Comparison of ENCODE assay signal across 1 cellular context in genomic region chr19:58002384-58003152, GRCh38.
TF ChIP-seq lines count a peak whose summit lies in the region.

ZNF606 (minus strand) TSS chr19:58002820; CDS start chr19:58001319, 1,501 bp downstream.

TF ChIP-seq in HepG2, 621 proteins besides CTCF, POLR2A, EP300 and RAD21 (continued from another document and continues in another):
- TF ChIP-seq PBX2 (CRISPR knock-in tag; IDR thresholded peaks at IDR 0.05), result no peak
- TF ChIP-seq SP5 (CRISPR knock-in tag; IDR thresholded peaks at IDR 0.05; ENCODE audit: borderline replicate concordance, low read depth), result no peak; the same call in 1 of the 2 replicates
- TF ChIP-seq GRHL1 (CRISPR knock-in tag; conservative IDR thresholded peaks at IDR 0.05), result no peak
- TF ChIP-seq MTA3 (CRISPR knock-in tag; IDR thresholded peaks at IDR 0.05), result no peak
- TF ChIP-seq PHF8 (CRISPR knock-in tag; IDR thresholded peaks at IDR 0.05), result peak; percentile 98
- TF ChIP-seq ZFAT (CRISPR knock-in tag; conservative IDR thresholded peaks at IDR 0.05), result 0 out of 2 replicates have a peak, but pooled peaks have one; percentile 26
- TF ChIP-seq ZZZ3 (CRISPR knock-in tag; IDR thresholded peaks at IDR 0.05; ENCODE audit: borderline replicate concordance), result no peak; the same call in 1 of the 2 replicates
- TF ChIP-seq ZNF737 (CRISPR knock-in tag; IDR thresholded peaks at IDR 0.05; ENCODE audit: borderline replicate concordance), result no peak
- peak; percentile 49; the same call in 1 of the 2 replicates for TF ChIP-seq FOXA3 (CRISPR knock-in tag; IDR thresholded peaks at IDR 0.05)
- TF ChIP-seq ZNF674 (CRISPR knock-in tag; IDR thresholded peaks at IDR 0.05; ENCODE audit: low read depth), result peak; percentile 89; the same call in 1 of the 2 replicates
- peak; percentile 78 for TF ChIP-seq ZSCAN31 (CRISPR knock-in tag; IDR thresholded peaks at IDR 0.05; ENCODE audit: low read depth)
- peak; percentile 79 for TF ChIP-seq ZNF335 (CRISPR knock-in tag; IDR thresholded peaks at IDR 0.05)
- TF ChIP-seq ZBTB20 (CRISPR knock-in tag; IDR thresholded peaks at IDR 0.05; ENCODE audit: borderline replicate concordance, low read depth), result peak; percentile 83; the same call in 1 of the 2 replicates
- no peak for TF ChIP-seq ZFP82 (CRISPR knock-in tag; IDR thresholded peaks at IDR 0.05; ENCODE audit: borderline replicate concordance)
- TF ChIP-seq ZC3H13 (CRISPR knock-in tag; IDR thresholded peaks at IDR 0.05), result peak; percentile 73; the same call in 1 of the 2 replicates
- no peak for TF ChIP-seq ZNF180 (CRISPR knock-in tag; IDR thresholded peaks at IDR 0.05; ENCODE audit: borderline replicate concordance, low read depth)
- TF ChIP-seq CBX1 (IDR thresholded peaks at IDR 0.05; ENCODE audit: low read depth), result no peak
- TF ChIP-seq CCDC6 (CRISPR knock-in tag; IDR thresholded peaks at IDR 0.05), result peak; percentile 57; the same call in 1 of the 2 replicates
- TF ChIP-seq ZNF670 (CRISPR knock-in tag; IDR thresholded peaks at IDR 0.05; ENCODE audit: borderline replicate concordance), result peak; percentile 85
- peak; percentile 90; the same call in 1 of the 2 replicates for TF ChIP-seq KAT7 (CRISPR knock-in tag; IDR thresholded peaks at IDR 0.05; ENCODE audit: borderline replicate concordance)
- no peak for TF ChIP-seq RFX5 (IDR thresholded peaks at IDR 0.05; ENCODE audit: low read depth, low read length)
- no peak; the same call in none of the 2 replicates for TF ChIP-seq ISL2 (CRISPR knock-in tag; IDR thresholded peaks at IDR 0.05)
- no peak for TF ChIP-seq KLF12 (CRISPR knock-in tag; IDR thresholded peaks at IDR 0.05; ENCODE audit: borderline replicate concordance)
- TF ChIP-seq ZHX2 (IDR thresholded peaks at IDR 0.05; ENCODE audit: low read depth), result peak; percentile 95
- peak; percentile 33 for TF ChIP-seq ZHX2 (CRISPR knock-in tag; IDR thresholded peaks at IDR 0.05; ENCODE audit: borderline replicate concordance)
- no peak for TF ChIP-seq ZNF577 (CRISPR knock-in tag; IDR thresholded peaks at IDR 0.05; ENCODE audit: borderline replicate concordance, low read depth)
- TF ChIP-seq ZNF749 (CRISPR knock-in tag; IDR thresholded peaks at IDR 0.05; ENCODE audit: borderline replicate concordance), result peak; percentile 20; the same call in 1 of the 2 replicates
- TF ChIP-seq MXI1 (IDR thresholded peaks at IDR 0.05; ENCODE audit: borderline replicate concordance, low read depth, low read length), result peak; percentile 37; the same call in 1 of the 3 replicates
- TF ChIP-seq YEATS2 (CRISPR knock-in tag; IDR thresholded peaks at IDR 0.05; ENCODE audit: borderline replicate concordance), result peak; percentile 92
- no peak for TF ChIP-seq SCMH1 (CRISPR knock-in tag; IDR thresholded peaks at IDR 0.05; ENCODE audit: borderline replicate concordance)
- no peak for TF ChIP-seq FOSL2 (CRISPR knock-in tag; IDR thresholded peaks at IDR 0.05)
- TF ChIP-seq FOXK1 (CRISPR knock-in tag; IDR thresholded peaks at IDR 0.05; ENCODE audit: borderline replicate concordance, low read depth), result peak; percentile 73
- no peak; the same call in 1 of the 2 replicates for TF ChIP-seq KLF9 (CRISPR knock-in tag; IDR thresholded peaks at IDR 0.05; ENCODE audit: low read depth)
- no peak; the same call in 1 of the 2 replicates for TF ChIP-seq ZNF543 (CRISPR knock-in tag; IDR thresholded peaks at IDR 0.05)
- no peak for TF ChIP-seq EEA1 (CRISPR knock-in tag; IDR thresholded peaks at IDR 0.05; ENCODE audit: borderline replicate concordance)
- no peak for TF ChIP-seq ZNF260 (CRISPR knock-in tag; IDR thresholded peaks at IDR 0.05; ENCODE audit: borderline replicate concordance, low read depth)
- no peak; the same call in 1 of the 2 replicates for TF ChIP-seq RNF2 (conservative IDR thresholded peaks at IDR 0.05; ENCODE audit: low read depth)
- peak; percentile 74 for TF ChIP-seq POGZ (CRISPR knock-in tag; IDR thresholded peaks at IDR 0.05)
- TF ChIP-seq SP4 (CRISPR knock-in tag; IDR thresholded peaks at IDR 0.05), result no peak
- peak; percentile 59 for TF ChIP-seq HDAC2 (CRISPR knock-in tag; IDR thresholded peaks at IDR 0.05)
- no peak for TF ChIP-seq ZFP41 (CRISPR knock-in tag; IDR thresholded peaks at IDR 0.05; ENCODE audit: borderline replicate concordance)
- TF ChIP-seq FOXO1 (CRISPR knock-in tag; IDR thresholded peaks at IDR 0.05), result peak; percentile 45; the same call in 1 of the 2 replicates
- no peak for TF ChIP-seq ZNF589 (CRISPR knock-in tag; conservative IDR thresholded peaks at IDR 0.05)
- no peak for TF ChIP-seq IRF1 (CRISPR knock-in tag; IDR thresholded peaks at IDR 0.05; ENCODE audit: low read depth)
- no peak; the same call in 1 of the 2 replicates for TF ChIP-seq ZNF710 (CRISPR knock-in tag; IDR thresholded peaks at IDR 0.05; ENCODE audit: borderline replicate concordance)
- no peak for TF ChIP-seq ZNF841 (CRISPR knock-in tag; IDR thresholded peaks at IDR 0.05; ENCODE audit: borderline replicate concordance)
- TF ChIP-seq FUBP1 (CRISPR knock-in tag; IDR thresholded peaks at IDR 0.05; ENCODE audit: borderline replicate concordance), result no peak
- peak; percentile 89 for TF ChIP-seq ZGPAT (CRISPR knock-in tag; IDR thresholded peaks at IDR 0.05)
- TF ChIP-seq ZNF225 (CRISPR knock-in tag; IDR thresholded peaks at IDR 0.05), result peak; percentile 57; the same call in 1 of the 2 replicates
- no peak for TF ChIP-seq ZNF343 (CRISPR knock-in tag; IDR thresholded peaks at IDR 0.05)
- no peak for TF ChIP-seq HNRNPH1 (optimal IDR thresholded peaks at IDR 0.05; ENCODE audit: low read depth, low read length)
- TF ChIP-seq ZNF580 (CRISPR knock-in tag; IDR thresholded peaks at IDR 0.05; ENCODE audit: borderline replicate concordance, low read depth), result peak; percentile 59; the same call in 1 of the 2 replicates
